9 cellular contexts compared by ENCODE assay signal in genomic region chr19:2315818-2316353, GRCh38. TPM values are rescaled to one million over a fixed set of nuclear protein-coding genes. Genes with fewer than 3 reads are reported as not detected.
DNase-seq lines count a peak whose midpoint lies in the region; ATAC-seq and TF ChIP-seq lines count a peak whose summit lies in the region.
"Had no signal": no experiment of that assay in that cellular context is flagged by ENCODE, and none has a peak within 500 bp of the region (broad histone marks: within the 10 kb centered on the region; RNA-seq: fewer than 3 reads in every experiment).

No MANE protein-coding gene starts in this region.

- no peaks in the 10 kb centered on the region for H4K20me1 ChIP-seq in OCI-LY1 (ENCODE audit: insufficient read depth, low read length)

- H3K4me1 Mint-ChIP-seq in activated naive CD4-positive, alpha-beta T cell treated with anti-CD3 and anti-CD28 coated beads for 36 hours (ENCODE audit: low read depth) = no peaks in the 10 kb centered on the region
- H3K4me1 Mint-ChIP-seq: central memory CD8-positive, alpha-beta T cell had no signal

- no peak for TF ChIP-seq POLR2A in upper lobe of left lung (IDR thresholded peaks at IDR 0.05)

- H3K27ac Mint-ChIP-seq in activated naive CD4-positive, alpha-beta T cell treated with anti-CD3 and anti-CD28 coated beads for 36 hours = no peak overlapping the region

- CTCF ChIA-PET in activated naive CD4-positive, alpha-beta T cell treated with anti-CD3 and anti-CD28 coated beads for 36 hours (lab: Charles Lee) = interaction anchor here (0.6 to 1.1 kb wide), 3 partner anchors 23 to 321 kb away, joined by 3 to 4 read pairs (median 3); no protein-coding TSS in a partner anchor

- intact Hi-C loops in activated naive CD4-positive, alpha-beta T cell treated with anti-CD3 and anti-CD28 coated beads for 36 hours (cut with micrococcal nuclease) = no loop called here

- H3K4me1 ChIP-seq in OCI-LY1 (ENCODE audit: insufficient read depth, low read length, severe bottlenecking) = peaks cover 33% of the 10 kb centered on the region
- H3K4me1 ChIP-seq in upper lobe of left lung = peaks cover 0 to 8% (median 5%) of the 10 kb centered on the region in 4 donors

- TF ChIP-seq EP300 in upper lobe of left lung (IDR thresholded peaks at IDR 0.05) = no peak

- no peaks in the 10 kb centered on the region for H3F3A ChIP-seq in OCI-LY1 (ENCODE audit: insufficient read depth, low read length)

- no peak overlapping the region for H2AFZ ChIP-seq in OCI-LY1 (ENCODE audit: low read length)

- H3K36me3 Mint-ChIP-seq in activated naive CD4-positive, alpha-beta T cell treated with anti-CD3 and anti-CD28 coated beads for 36 hours (ENCODE audit: low read depth) = no peaks in the 10 kb centered on the region

- H3K27me3 Mint-ChIP-seq in activated naive CD4-positive, alpha-beta T cell treated with anti-CD3 and anti-CD28 coated beads for 36 hours (ENCODE audit: low read depth) = peaks cover 28% of the 10 kb centered on the region

- H3K9me3 Mint-ChIP-seq in activated naive CD4-positive, alpha-beta T cell treated with anti-CD3 and anti-CD28 coated beads for 36 hours = peaks cover 14% of the 10 kb centered on the region

- peak; percentile 39 for DNase-seq in activated naive CD4-positive, alpha-beta T cell treated with anti-CD3 and anti-CD28 coated beads for 36 hours
- DNase-seq in activated naive CD4-positive, alpha-beta T cell treated with anti-CD3 and anti-CD28 coated beads, Interleukin-2, amount 50 U/mL, for 16 hours = no peak
- DNase-seq in dermis blood vessel endothelial cell = peak; percentile 79
- DNase-seq in lung microvascular endothelial cell (ENCODE audit: low read depth in 2 of 2) = peak; percentile 68 to 77
- DNase-seq in upper lobe of left lung = peak; percentile 82 to 89
- DNase-seq in cerebellar nuclear complex (lab: John Stamatoyannopoulos, UW) = no peak

- H3K9me3 ChIP-seq in OCI-LY1 (ENCODE audit: low read length) = peaks cover 11% of the 10 kb centered on the region
- peaks cover 0 to 18% (median 6%) of the 10 kb centered on the region in 4 donors for H3K9me3 ChIP-seq in upper lobe of left lung

- ATAC-seq in upper lobe of left lung (ENCODE audit: low FRiP score in 2 of 2) (peak; percentile 77 to 95), GM21423 (IDR thresholded peaks at IDR 0.05; ENCODE audit: unreplicated experiment) (no peak)

- H3K36me3 ChIP-seq in OCI-LY1 (ENCODE audit: insufficient read depth, low read length) (peaks cover 11% of the 10 kb centered on the region; the same call in 1 of the 2 replicates), upper lobe of left lung (peaks cover 0 to under 1% (median under 1%) of the 10 kb centered on the region in 4 donors)

- no peak overlapping the region for H3K9ac ChIP-seq in OCI-LY1 (ENCODE audit: low read length)

- H3K4me3 ChIP-seq in OCI-LY1 (ENCODE audit: low read depth, low read length, poor library complexity, severe bottlenecking) (no peak overlapping the region), upper lobe of left lung (no peak overlapping the region)

- peak overlapping the region; percentile 1; the same call in 1 of the 2 replicates for H3K4me2 ChIP-seq in OCI-LY1 (ENCODE audit: low read length)

- TF ChIP-seq CTCF in OCI-LY1 (IDR thresholded peaks at IDR 0.05; ENCODE audit: low read length) = peak; percentile 62
- peak; percentile 66 to 85 (median 74) for TF ChIP-seq CTCF in upper lobe of left lung (IDR thresholded peaks at IDR 0.05)

- WGBS in upper lobe of left lung, 2 donors = 28 to 41% methylated on average over 9 to 21 of the region's 22 CpGs

- no peak overlapping the region for H3K4me3 Mint-ChIP-seq in activated naive CD4-positive, alpha-beta T cell treated with anti-CD3 and anti-CD28 coated beads for 36 hours
- H3K4me3 Mint-ChIP-seq: central memory CD8-positive, alpha-beta T cell had no signal

- peaks cover 15% of the 10 kb centered on the region; the same call in 1 of the 2 replicates for H3K27me3 ChIP-seq in OCI-LY1 (ENCODE audit: insufficient read depth, low read length)
- peaks cover 0 to 12% (median 4%) of the 10 kb centered on the region in 4 donors for H3K27me3 ChIP-seq in upper lobe of left lung

- peak overlapping the region; percentile 0 for H3K27ac ChIP-seq in OCI-LY1 (ENCODE audit: low read depth, low read length, poor library complexity, severe bottlenecking)
- H3K27ac ChIP-seq in upper lobe of left lung = no peak overlapping the region

- no peaks in the 10 kb centered on the region for H3K9me2 ChIP-seq in OCI-LY1 (ENCODE audit: low read depth, low read length)

- no peaks in the 10 kb centered on the region for H3K79me2 ChIP-seq in OCI-LY1 (ENCODE audit: insufficient read depth, low read length)

RNA-seq across cellular contexts. Expression of gene LINGO3, which starts 7.9 kb away (rescaled TPM):
- not detected for total RNA-seq in activated naive CD4-positive, alpha-beta T cell treated with anti-CD3 and anti-CD28 coated beads for 36 hours
- total RNA-seq in dermis blood vessel endothelial cell (not detected in 2 replicates), lung microvascular endothelial cell (not detected in 2 replicates), upper lobe of left lung (under 1 TPM in 3 of 6 donors, not detected in 3; 0.10 to 0.61 (median 0.17) TPM)

RNA-seq across cellular contexts. Expression of gene LSM7, which starts 12.5 kb away (rescaled TPM):
- total RNA-seq in activated naive CD4-positive, alpha-beta T cell treated with anti-CD3 and anti-CD28 coated beads for 36 hours = 100 to 1,000 TPM; 162 to 164 TPM
- 114 and 166 TPM in 2 replicates for total RNA-seq in dermis blood vessel endothelial cell
- 79.4 and 82.8 TPM in 2 replicates for total RNA-seq in lung microvascular endothelial cell
- 100 to 1,000 TPM in 2 of 6 donors, 10 to 100 TPM in 4; 58.6 to 127 (median 89.8) TPM for total RNA-seq in upper lobe of left lung

RNA-seq across cellular contexts. Expression of gene SPPL2B, which starts 12.6 kb away (rescaled TPM):
- total RNA-seq in activated naive CD4-positive, alpha-beta T cell treated with anti-CD3 and anti-CD28 coated beads for 36 hours = 10 to 100 TPM; 56.8 to 59.6 TPM
- total RNA-seq in dermis blood vessel endothelial cell (32.1 and 33.2 TPM in 2 replicates), lung microvascular endothelial cell (10.5 and 22.6 TPM in 2 replicates), upper lobe of left lung (100 to 1,000 TPM in 1 of 6 donors, 10 to 100 TPM in 5; 38.3 to 268 (median 61.7) TPM)

RNA-seq across cellular contexts. Expression of gene PEAK3, which starts 33.9 kb away (rescaled TPM):
- total RNA-seq in activated naive CD4-positive, alpha-beta T cell treated with anti-CD3 and anti-CD28 coated beads for 36 hours = not detected
- total RNA-seq in dermis blood vessel endothelial cell (0.17 and 0.19 TPM in 2 replicates), lung microvascular endothelial cell (under 0.01 and 0.20 TPM in 2 replicates), upper lobe of left lung (1 to 10 TPM; 2.4 to 8.6 (median 4.6) TPM)

RNA-seq across cellular contexts. Expression of gene TMPRSS9, which starts 44.2 kb away (rescaled TPM):
- total RNA-seq in activated naive CD4-positive, alpha-beta T cell treated with anti-CD3 and anti-CD28 coated beads for 36 hours = not detected
- total RNA-seq in dermis blood vessel endothelial cell = under 0.01 and 0.14 TPM in 2 replicates
- under 0.01 and 0.20 TPM in 2 replicates for total RNA-seq in lung microvascular endothelial cell
- total RNA-seq in upper lobe of left lung = under 1 TPM in 4 of 6 donors, not detected in 2; 0.14 to 0.55 (median 0.26) TPM

Comparison
In these comparisons a context has a peak if more than half of its experiments do, and no peak if none do; other contexts are left out.
1. DNase-seq: peak in activated naive CD4-positive, alpha-beta T cell treated with anti-CD3 and anti-CD28 coated beads for 36 hours (single experiment), dermis blood vessel endothelial cell (single experiment), lung microvascular endothelial cell (2 of 2) and upper lobe of left lung (2 of 2); none in activated naive CD4-positive, alpha-beta T cell treated with anti-CD3 and anti-CD28 coated beads, Interleukin-2, amount 50 U/mL, for 16 hours (single experiment) and cerebellar nuclear complex (0 of 2).